In genomic region chr1:28871631-28872401, GRCh38 we compare ENCODE assay signal across 2 cellular contexts.
TF ChIP-seq lines count a peak whose summit lies in the region.

No MANE protein-coding gene starts in this region.

TF ChIP-seq in K562, 482 proteins besides CTCF, POLR2A, EP300 and RAD21:
- TF ChIP-seq XRCC3 (IDR thresholded peaks at IDR 0.05) (no peak), ZNF354B (CRISPR knock-in tag; IDR thresholded peaks at IDR 0.05) (no peak), FOXM1 (IDR thresholded peaks at IDR 0.05; ENCODE audit: low read depth) (no peak), FOXM1 (CRISPR knock-in tag; IDR thresholded peaks at IDR 0.05; ENCODE audit: low read depth) (no peak), ATF2 (CRISPR knock-in tag; IDR thresholded peaks at IDR 0.05) (no peak), CEBPB (tag; IDR thresholded peaks at IDR 0.05) (0 out of 2 replicates have a peak, but pooled peaks have one; percentile 37)
TF ChIP-seq in K562: peak in this region for 1.

TF ChIP-seq in HepG2, 621 proteins besides CTCF, POLR2A, EP300 and RAD21 (continues in another document):
- TF ChIP-seq ZNF605 (CRISPR knock-in tag; IDR thresholded peaks at IDR 0.05) (no peak), ZMYM3 (CRISPR knock-in tag; IDR thresholded peaks at IDR 0.05) (0 out of 2 replicates have a peak, but pooled peaks have one; percentile 24), HNF1B (CRISPR knock-in tag; IDR thresholded peaks at IDR 0.05) (peak; percentile 85), TEAD3 (CRISPR knock-in tag; optimal IDR thresholded peaks at IDR 0.05; ENCODE audit: borderline replicate concordance) (peak; percentile 27), PHF8 (CRISPR knock-in tag; IDR thresholded peaks at IDR 0.05) (peak; percentile 14; the same call in 1 of the 2 replicates), ZNF768 (CRISPR knock-in tag; IDR thresholded peaks at IDR 0.05) (peak; percentile 24; the same call in 1 of the 2 replicates), ZNF770 (CRISPR knock-in tag; IDR thresholded peaks at IDR 0.05) (peak; percentile 41; the same call in 1 of the 2 replicates), DRAP1 (CRISPR knock-in tag; IDR thresholded peaks at IDR 0.05) (peak; percentile 16; the same call in 1 of the 2 replicates), UBTF (CRISPR knock-in tag; IDR thresholded peaks at IDR 0.05) (0 out of 2 replicates have a peak, but pooled peaks have one; percentile 33), PHF21A (CRISPR knock-in tag; IDR thresholded peaks at IDR 0.05) (peak; percentile 26; the same call in 1 of the 2 replicates), HNF1A (IDR thresholded peaks at IDR 0.05; ENCODE audit: low read depth) (peak; percentile 91), HNF1A (CRISPR knock-in tag; IDR thresholded peaks at IDR 0.05; ENCODE audit: borderline replicate concordance) (peak; percentile 90; the same call in 1 of the 2 replicates), GABPB1 (CRISPR knock-in tag; IDR thresholded peaks at IDR 0.05) (peak; percentile 34; the same call in 1 of the 2 replicates), ZNF879 (CRISPR knock-in tag; IDR thresholded peaks at IDR 0.05) (no peak), ZNF784 (CRISPR knock-in tag; IDR thresholded peaks at IDR 0.05; ENCODE audit: borderline replicate concordance) (no peak), NFKB2 (CRISPR knock-in tag; IDR thresholded peaks at IDR 0.05; ENCODE audit: borderline replicate concordance) (peak; percentile 27; the same call in 1 of the 2 replicates), ZNF251 (CRISPR knock-in tag; IDR thresholded peaks at IDR 0.05) (no peak), PAXIP1 (CRISPR knock-in tag; conservative IDR thresholded peaks at IDR 0.05) (peak; percentile 59), PRDM10 (CRISPR knock-in tag; IDR thresholded peaks at IDR 0.05; ENCODE audit: low read depth) (0 out of 2 replicates have a peak, but pooled peaks have one; percentile 11), FOXA3 (CRISPR knock-in tag; IDR thresholded peaks at IDR 0.05) (0 out of 2 replicates have a peak, but pooled peaks have one; percentile 8), ZSCAN25 (CRISPR knock-in tag; IDR thresholded peaks at IDR 0.05) (peak; percentile 40; the same call in 1 of the 2 replicates), KDM5B (CRISPR knock-in tag; IDR thresholded peaks at IDR 0.05; ENCODE audit: borderline replicate concordance) (peak; percentile 18; the same call in 1 of the 2 replicates), ZNF317 (CRISPR knock-in tag; IDR thresholded peaks at IDR 0.05) (no peak), ATM (IDR thresholded peaks at IDR 0.05; ENCODE audit: borderline replicate concordance) (no peak), ZNF576 (CRISPR knock-in tag; IDR thresholded peaks at IDR 0.05) (no peak), ZNF362 (CRISPR knock-in tag; IDR thresholded peaks at IDR 0.05; ENCODE audit: borderline replicate concordance) (peak; percentile 17; the same call in 1 of the 2 replicates), MAX (IDR thresholded peaks at IDR 0.05) (peak; percentile 32; the same call in 1 of the 2 replicates), POLR2AphosphoS5 (IDR thresholded peaks at IDR 0.05; ENCODE audit: low read depth, low read length) (peak; percentile 46; the same call in 1 of the 2 replicates)
